Comparison of ENCODE assay signal across 8 cellular contexts in the genomic region with DNA sequence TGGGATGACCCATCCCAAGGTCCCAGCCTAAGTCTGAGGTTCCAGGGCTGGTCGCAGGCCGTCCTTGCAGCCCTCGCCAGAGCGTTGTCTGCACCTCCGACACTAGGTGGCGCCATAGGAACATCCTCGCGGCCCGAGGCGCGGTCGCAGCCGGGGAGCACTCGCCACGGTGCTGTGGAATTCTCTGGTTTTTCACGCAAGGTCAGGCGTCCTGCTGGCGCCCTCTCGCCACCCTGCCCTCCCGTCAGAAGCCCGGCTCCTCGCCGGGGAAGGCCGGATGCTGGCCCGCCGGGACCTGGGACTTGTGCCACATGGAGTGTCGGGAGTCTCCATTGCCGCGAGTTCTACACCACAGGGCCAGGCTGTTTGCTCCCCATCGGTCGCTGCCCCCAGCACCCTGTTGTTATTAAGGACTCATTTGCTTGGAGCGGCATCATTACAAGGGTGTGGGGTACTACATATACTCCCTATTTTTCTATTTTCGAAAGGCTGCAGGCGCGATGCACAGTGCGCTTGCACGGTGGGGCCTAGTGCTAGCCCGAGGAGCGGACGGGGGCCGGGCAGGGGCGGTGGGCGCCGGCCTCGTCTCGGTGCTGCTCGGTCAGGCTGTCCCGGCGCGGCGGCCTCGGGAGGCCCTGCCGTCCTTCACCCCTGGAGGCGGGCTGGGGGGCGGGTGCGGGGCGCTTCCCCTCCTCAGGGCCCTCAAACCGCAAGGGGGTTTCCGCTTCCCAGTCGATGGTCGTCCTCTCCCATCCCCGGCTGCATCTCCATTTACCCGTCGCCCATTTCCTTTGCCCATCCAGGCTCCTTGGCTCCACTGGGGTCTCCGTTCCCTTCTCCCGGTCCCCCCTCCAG.
DNase-seq lines count a peak whose midpoint lies in the region; ATAC-seq and TF ChIP-seq lines count a peak whose summit lies in the region.

No MANE protein-coding gene starts in this region.

- H3K4me1 ChIP-seq in DND-41 (ENCODE audit: insufficient read depth, low read length) (no peaks in the 10 kb centered on the region), HUES64 (ENCODE audit: insufficient read depth, low read length) (0 out of 2 replicates have a peak, but pooled peaks cover 8% of the 10 kb centered on the region), RWPE2 (ENCODE audit: insufficient read depth, poor library complexity, severe bottlenecking) (peaks cover 7% of the 10 kb centered on the region), foreskin keratinocyte (peaks cover 7% of the 10 kb centered on the region), neuronal stem cell (ENCODE audit: control insufficient read depth in 2 of 2, insufficient read depth in 1 of 2, low read depth in 1 of 2, low read length in 2 of 2) (peaks cover 0 to 7% of the 10 kb centered on the region in 2 donors), subcutaneous abdominal adipose tissue (ENCODE audit: control insufficient read depth in 5 of 5, insufficient read depth in 5 of 5, low read length in 5 of 5) (peaks cover 15 to 83% (median 74%) of the 10 kb centered on the region in 5 donors)

- no peaks in the 10 kb centered on the region for H3K36me3 ChIP-seq in DND-41 (ENCODE audit: insufficient read depth, low read length)
- no peaks in the 10 kb centered on the region for H3K36me3 ChIP-seq in HUES64 (ENCODE audit: insufficient read depth, low read length)
- no peaks in the 10 kb centered on the region for H3K36me3 ChIP-seq in RWPE2 (ENCODE audit: low read depth)
- H3K36me3 ChIP-seq in neuronal stem cell (replicated peaks in 1 of 2; ENCODE audit: control insufficient read depth in 2 of 2, insufficient read depth in 2 of 2, low read length in 2 of 2), result no peaks in the 10 kb centered on the region
- no peaks in the 10 kb centered on the region for H3K36me3 ChIP-seq in subcutaneous abdominal adipose tissue (ENCODE audit: control insufficient read depth in 5 of 5, insufficient read depth in 5 of 5, low read length in 5 of 5)

- H3K27ac ChIP-seq in DND-41 (ENCODE audit: low read length), result no peak overlapping the region
- no peak overlapping the region for H3K27ac ChIP-seq in HUES64 (ENCODE audit: low read depth, low read length)
- H3K27ac ChIP-seq in RWPE2 (ENCODE audit: poor library complexity, severe bottlenecking), result no peak overlapping the region
- H3K27ac ChIP-seq in foreskin keratinocyte, result no peak overlapping the region
- H3K27ac ChIP-seq in neuronal stem cell (replicated peaks; ENCODE audit: low read length), result no peak overlapping the region
- H3K27ac ChIP-seq in subcutaneous abdominal adipose tissue (ENCODE audit: low read depth, low read length), result peak overlapping the region; percentile 93

- peak overlapping the region; percentile 17 for H4K8ac ChIP-seq in neuronal stem cell (ENCODE audit: low read depth, low read length)

- peak overlapping the region; percentile 36; the same call in 1 of the 2 replicates for H2AFZ ChIP-seq in DND-41 (ENCODE audit: low read depth, low read length)
- H2AFZ ChIP-seq in neuronal stem cell (ENCODE audit: low read length), result peak overlapping the region; percentile 92

- peak overlapping the region; percentile 69 for H3K23ac ChIP-seq in neuronal stem cell (ENCODE audit: low read depth, low read length, poor library complexity)

- H2BK12ac ChIP-seq in neuronal stem cell (ENCODE audit: low read length), result no peak overlapping the region

- H2AK5ac ChIP-seq in neuronal stem cell (ENCODE audit: low read depth, low read length), result no peak overlapping the region

- H3K9me3 ChIP-seq in DND-41 (ENCODE audit: insufficient read depth, low read length, severe bottlenecking) (no peaks in the 10 kb centered on the region), HUES64 (ENCODE audit: insufficient read depth, low read depth, low read length) (no peaks in the 10 kb centered on the region), RWPE2 (ENCODE audit: severe bottlenecking) (no peaks in the 10 kb centered on the region), neuronal stem cell (replicated peaks in 1 of 2; ENCODE audit: control insufficient read depth in 2 of 2, insufficient read depth in 1 of 2, low read depth in 1 of 2, low read length in 2 of 2) (no peaks in the 10 kb centered on the region), subcutaneous abdominal adipose tissue (ENCODE audit: control insufficient read depth in 5 of 5, low read length in 5 of 5) (no peaks in the 10 kb centered on the region)

- H3K4ac ChIP-seq in neuronal stem cell (ENCODE audit: low read length), result no peak overlapping the region

- 36% methylated on average over 66 of the region's 66 CpGs for WGBS in HUES64
- WGBS in neuronal stem cell (ENCODE audit: extremely low coverage in 2 of 2, insufficient read length in 2 of 2, insufficient replicate concordance in 1 of 2), 2 donors, result no CpG with 5 or more reads among the region's 66 CpGs

- peak; percentile 84 for TF ChIP-seq CTCF in DND-41 (IDR thresholded peaks at IDR 0.05; ENCODE audit: borderline replicate concordance, extremely low read depth, low read length, poor library complexity, severe bottlenecking)
- TF ChIP-seq CTCF in RWPE2 (IDR thresholded peaks at IDR 0.05; ENCODE audit: poor library complexity, severe bottlenecking), result peak; percentile 93
- peak; percentile 93 for TF ChIP-seq CTCF in foreskin keratinocyte (conservative IDR thresholded peaks at IDR 0.05)

- peak overlapping the region; percentile 96 for H3K18ac ChIP-seq in neuronal stem cell (ENCODE audit: low read length)

- H3K9ac ChIP-seq in DND-41 (ENCODE audit: low read depth, low read length) (no peak overlapping the region), HUES64 (ENCODE audit: low read depth, low read length) (peak overlapping the region; percentile 53), neuronal stem cell (ENCODE audit: low read depth, low read length, poor library complexity) (peak overlapping the region; percentile 56), subcutaneous abdominal adipose tissue (ENCODE audit: low read length in 5 of 5) (peak overlapping the region; percentile 54 to 80 (median 68))

- peak overlapping the region; percentile 1 for H2BK5ac ChIP-seq in neuronal stem cell (ENCODE audit: low read length)

- H4K20me1 ChIP-seq in DND-41 (ENCODE audit: insufficient read depth, low read length), result no peaks in the 10 kb centered on the region

- H3K4me3 ChIP-seq in DND-41 (ENCODE audit: low read depth in 1 of 2, low read length in 2 of 2) (no peak overlapping the region), HUES64 (ENCODE audit: low read length) (peak overlapping the region; percentile 49), RWPE2 (ENCODE audit: severe bottlenecking) (peak overlapping the region; percentile 26), neuronal stem cell (ENCODE audit: low read length in 2 of 2) (peak overlapping the region; percentile 24 to 70), subcutaneous abdominal adipose tissue (ENCODE audit: low read depth in 1 of 5, low read length in 5 of 5) (peak overlapping the region; percentile 62 to 73 (median 67))

- DNase-seq in DND-41 (peak; percentile 53), RWPE2 (ENCODE audit: low spot score) (peak; percentile 73), activated gamma-delta T cell (lab: John Stamatoyannopoulos, UW) (peak; percentile 18), foreskin keratinocyte (peak; percentile 14 to 52), neuronal stem cell (ENCODE audit: low spot score) (peak; percentile 80)

- ATAC-seq in DND-41 (ENCODE audit: insufficient read depth, low read depth) (peak; percentile 89), GM21526 (IDR thresholded peaks at IDR 0.05; ENCODE audit: low FRiP score, unreplicated experiment) (peak; percentile 94), RWPE2 (ENCODE audit: low read depth) (peak; percentile 91), foreskin keratinocyte (peak; percentile 92)

- no peaks in the 10 kb centered on the region for H3K27me3 ChIP-seq in DND-41 (ENCODE audit: insufficient read depth, low read length, poor library complexity)
- peaks cover 16% of the 10 kb centered on the region for H3K27me3 ChIP-seq in HUES64 (ENCODE audit: insufficient read depth, low read length)
- no peaks in the 10 kb centered on the region for H3K27me3 ChIP-seq in RWPE2 (ENCODE audit: insufficient read depth, poor library complexity, severe bottlenecking)
- no peaks in the 10 kb centered on the region for H3K27me3 ChIP-seq in foreskin keratinocyte
- H3K27me3 ChIP-seq in neuronal stem cell (ENCODE audit: control insufficient read depth in 3 of 3, insufficient read depth in 3 of 3, low read depth in 1 of 3, low read length in 3 of 3), result peaks cover 0 to 20% (median 3%) of the 10 kb centered on the region in 3 experiments
- H3K27me3 ChIP-seq in subcutaneous abdominal adipose tissue (ENCODE audit: control insufficient read depth in 5 of 5, insufficient read depth in 4 of 5, low read length in 5 of 5), result no peaks in the 10 kb centered on the region

- no peaks in the 10 kb centered on the region for H3K79me2 ChIP-seq in DND-41 (ENCODE audit: insufficient read depth, low read length)

- H3K4me2 ChIP-seq in DND-41 (ENCODE audit: insufficient read depth, low read length), result peak overlapping the region; percentile 49; the same call in 1 of the 2 replicates
- peak overlapping the region; percentile 87 for H3K4me2 ChIP-seq in neuronal stem cell (ENCODE audit: insufficient read depth, low read length, poor library complexity, severe bottlenecking)

- H2BK120ac ChIP-seq in neuronal stem cell (ENCODE audit: low read depth, low read length), result no peak overlapping the region

- H3K14ac ChIP-seq in neuronal stem cell (ENCODE audit: low read length), result no peak overlapping the region

- peak overlapping the region; percentile 46 for H2BK15ac ChIP-seq in neuronal stem cell (ENCODE audit: low read length)

- no peak overlapping the region for H4K91ac ChIP-seq in neuronal stem cell (ENCODE audit: low read depth, low read length, poor library complexity)

- H3K79me1 ChIP-seq in neuronal stem cell (ENCODE audit: low read depth, low read length), result no peaks in the 10 kb centered on the region

Comparison
In these comparisons a context has a peak if more than half of its experiments do, and no peak if none do; other contexts are left out.
1. DNase-seq: peak in every context shown above with its lines; median percentile 80 in neuronal stem cell; 73 in RWPE2; 53 in DND-41; 33 in foreskin keratinocyte; 18 in activated gamma-delta T cell.
2. H3K4me3 ChIP-seq: peak in HUES64 (single experiment), RWPE2 (single experiment), neuronal stem cell (2 of 2) and subcutaneous abdominal adipose tissue (5 of 5); none in DND-41 (0 of 2).
3. Peak in every context shown above with its lines, with median percentiles within 50 percentile points of each other: ATAC-seq and CTCF ChIP-seq.